ENCODE assay signal across 1 cellular context in the genomic region with DNA sequence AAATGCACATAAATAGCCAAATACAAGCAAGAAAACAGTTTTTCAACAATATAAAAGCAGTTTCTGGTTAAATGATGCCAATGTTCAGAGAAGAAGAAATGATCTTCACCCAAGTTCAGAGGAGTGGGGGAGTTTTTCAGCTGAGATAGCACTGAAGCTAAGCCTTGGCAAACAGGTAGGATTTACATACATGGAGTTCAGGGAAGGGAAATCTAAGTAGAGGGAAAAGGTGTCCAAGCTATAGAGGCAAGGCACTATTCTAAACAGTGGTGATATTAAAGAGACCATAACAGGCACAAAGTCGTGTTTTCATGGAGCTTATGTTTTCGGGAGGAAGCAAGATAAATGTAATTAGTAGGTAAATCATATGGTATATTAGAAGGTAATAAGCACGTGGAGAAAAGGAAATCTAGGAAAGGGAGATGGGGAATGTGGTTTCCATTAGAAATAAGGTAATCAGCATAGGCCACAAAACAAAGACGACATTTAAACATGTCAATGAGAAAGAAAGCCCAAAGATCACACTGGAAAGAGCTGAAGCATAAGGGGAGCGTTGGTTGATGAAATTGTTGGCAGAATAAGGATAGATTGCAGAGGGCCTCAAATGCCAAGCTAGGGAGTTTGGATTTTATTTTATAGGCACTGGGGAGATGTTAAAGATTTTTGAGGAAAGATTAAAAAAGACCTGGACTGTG.
TF ChIP-seq lines count a peak whose summit lies in the region.

No MANE protein-coding gene starts in this region.

TF ChIP-seq in WTC11, 78 proteins besides CTCF, POLR2A, EP300 and RAD21:
- TF ChIP-seq, protein P1, sequence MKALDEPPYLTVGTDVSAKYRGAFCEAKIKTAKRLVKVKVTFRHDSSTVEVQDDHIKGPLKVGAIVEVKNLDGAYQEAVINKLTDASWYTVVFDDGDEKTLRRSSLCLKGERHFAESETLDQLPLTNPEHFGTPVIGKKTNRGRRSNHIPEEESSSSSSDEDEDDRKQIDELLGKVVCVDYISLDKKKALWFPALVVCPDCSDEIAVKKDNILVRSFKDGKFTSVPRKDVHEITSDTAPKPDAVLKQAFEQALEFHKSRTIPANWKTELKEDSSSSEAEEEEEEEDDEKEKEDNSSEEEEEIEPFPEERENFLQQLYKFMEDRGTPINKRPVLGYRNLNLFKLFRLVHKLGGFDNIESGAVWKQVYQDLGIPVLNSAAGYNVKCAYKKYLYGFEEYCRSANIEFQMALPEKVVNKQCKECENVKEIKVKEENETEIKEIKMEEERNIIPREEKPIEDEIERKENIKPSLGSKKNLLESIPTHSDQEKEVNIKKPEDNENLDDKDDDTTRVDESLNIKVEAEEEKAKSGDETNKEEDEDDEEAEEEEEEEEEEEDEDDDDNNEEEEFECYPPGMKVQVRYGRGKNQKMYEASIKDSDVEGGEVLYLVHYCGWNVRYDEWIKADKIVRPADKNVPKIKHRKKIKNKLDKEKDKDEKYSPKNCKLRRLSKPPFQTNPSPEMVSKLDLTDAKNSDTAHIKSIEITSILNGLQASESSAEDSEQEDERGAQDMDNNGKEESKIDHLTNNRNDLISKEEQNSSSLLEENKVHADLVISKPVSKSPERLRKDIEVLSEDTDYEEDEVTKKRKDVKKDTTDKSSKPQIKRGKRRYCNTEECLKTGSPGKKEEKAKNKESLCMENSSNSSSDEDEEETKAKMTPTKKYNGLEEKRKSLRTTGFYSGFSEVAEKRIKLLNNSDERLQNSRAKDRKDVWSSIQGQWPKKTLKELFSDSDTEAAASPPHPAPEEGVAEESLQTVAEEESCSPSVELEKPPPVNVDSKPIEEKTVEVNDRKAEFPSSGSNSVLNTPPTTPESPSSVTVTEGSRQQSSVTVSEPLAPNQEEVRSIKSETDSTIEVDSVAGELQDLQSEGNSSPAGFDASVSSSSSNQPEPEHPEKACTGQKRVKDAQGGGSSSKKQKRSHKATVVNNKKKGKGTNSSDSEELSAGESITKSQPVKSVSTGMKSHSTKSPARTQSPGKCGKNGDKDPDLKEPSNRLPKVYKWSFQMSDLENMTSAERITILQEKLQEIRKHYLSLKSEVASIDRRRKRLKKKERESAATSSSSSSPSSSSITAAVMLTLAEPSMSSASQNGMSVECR (CRISPR knock-in tag; IDR thresholded peaks at IDR 0.05; ENCODE audit: borderline replicate concordance), result no peak
- TF ChIP-seq NFATC4 (CRISPR knock-in tag; IDR thresholded peaks at IDR 0.05) (no peak), NR1H2 (CRISPR knock-in tag; IDR thresholded peaks at IDR 0.05) (no peak), SMAD4 (CRISPR knock-in tag; IDR thresholded peaks at IDR 0.05) (no peak)
- TF ChIP-seq, protein P2, sequence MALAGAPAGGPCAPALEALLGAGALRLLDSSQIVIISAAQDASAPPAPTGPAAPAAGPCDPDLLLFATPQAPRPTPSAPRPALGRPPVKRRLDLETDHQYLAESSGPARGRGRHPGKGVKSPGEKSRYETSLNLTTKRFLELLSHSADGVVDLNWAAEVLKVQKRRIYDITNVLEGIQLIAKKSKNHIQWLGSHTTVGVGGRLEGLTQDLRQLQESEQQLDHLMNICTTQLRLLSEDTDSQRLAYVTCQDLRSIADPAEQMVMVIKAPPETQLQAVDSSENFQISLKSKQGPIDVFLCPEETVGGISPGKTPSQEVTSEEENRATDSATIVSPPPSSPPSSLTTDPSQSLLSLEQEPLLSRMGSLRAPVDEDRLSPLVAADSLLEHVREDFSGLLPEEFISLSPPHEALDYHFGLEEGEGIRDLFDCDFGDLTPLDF (CRISPR knock-in tag; IDR thresholded peaks at IDR 0.05), result no peak
